ENCODE assay signal across 33 cellular contexts in the genomic region with DNA sequence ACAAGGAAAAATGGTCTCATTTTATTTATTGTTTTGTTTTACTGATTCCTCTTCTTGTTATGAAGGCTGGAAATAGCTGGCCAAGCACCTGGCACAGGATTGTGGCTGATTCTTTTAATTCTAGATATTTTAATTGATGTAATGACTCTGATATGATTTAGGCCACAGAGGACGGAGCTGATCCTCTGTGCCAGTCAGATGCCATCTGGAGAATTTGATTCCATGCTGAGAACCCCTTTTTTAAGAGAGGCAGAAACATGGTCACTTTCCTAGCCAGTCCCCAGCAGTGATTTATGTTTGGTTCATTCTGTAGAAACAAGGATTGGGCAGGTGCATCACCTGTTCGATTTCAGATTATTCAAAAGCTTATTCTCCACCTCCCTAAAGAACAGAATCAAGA.
"Had no signal": no experiment of that assay in that cellular context is flagged by ENCODE, and none has a peak within 500 bp of the region (broad histone marks: within the 10 kb centered on the region; RNA-seq: fewer than 3 reads in every experiment).

No MANE protein-coding gene starts in this region.

- DNase-seq: Karpas-422, Kasumi-1, KG1, MG63, MM.1S, MV-4-11, NCI-H1092, NCI-H1092 treated with DMSO at 0.1 percent for 48 hours, NCI-H1105, NCI-H1105 treated with DMSO at 0.1 percent for 48 hours, NCI-H1417, NCI-H1417 treated with DMSO at 0.1 percent for 48 hours, NCI-H1436, NCI-H1436 treated with DMSO at 0.1 percent for 48 hours, NCI-H146, NCI-H1694, NCI-H1694 treated with DMSO at 0.1 percent for 48 hours, NCI-H187, NCI-H187 treated with DMSO at 0.1 percent for 48 hours, NCI-H1930, NCI-H2029, NCI-H2081, NCI-H2081 treated with DMSO at 0.1 percent for 48 hours, NCI-H2107, NCI-H2171, NCI-H2171 treated with DMSO at 0.1 percent for 48 hours, NCI-H2227 treated with DMSO at 0.1 percent for 48 hours, NCI-H226, NCI-H345, NCI-H446, NCI-H446 treated with DMSO at 0.1 percent for 48 hours, NCI-H510A, NCI-H510A treated with DMSO at 0.1 percent for 48 hours had no signal
